In genomic region chr22:37566329-37566837, GRCh38 we compare ENCODE assay signal across 10 cellular contexts. TPM values are rescaled to one million over a fixed set of nuclear protein-coding genes. Genes with fewer than 3 reads are reported as not detected.
DNase-seq lines count a peak whose midpoint lies in the region; ATAC-seq and TF ChIP-seq lines count a peak whose summit lies in the region.
"Had no signal": no experiment of that assay in that cellular context is flagged by ENCODE, and none has a peak within 500 bp of the region (broad histone marks: within the 10 kb centered on the region; RNA-seq: fewer than 3 reads in every experiment).

No MANE protein-coding gene starts in this region.

- H3K27ac ChIP-seq in breast epithelium = peak overlapping the region; percentile 80 to 99
- H3K27ac ChIP-seq in angular gyrus (ENCODE audit: low read depth, low read length) = peak overlapping the region; percentile 93
- peak overlapping the region; percentile 71 to 99 for H3K27ac ChIP-seq in uterus
- H3K27ac ChIP-seq in A673 (ENCODE audit: low read depth, low read length, poor library complexity, severe bottlenecking) = no peak overlapping the region

- no peaks in the 10 kb centered on the region for H3K27me3 Mint-ChIP-seq in MCF 10A (ENCODE audit: insufficient read depth, unreplicated experiment)

- CTCF ChIA-PET in MCF 10A (lab: Yijun Ruan, JAX) = interaction anchor here (0.6 to 15.3 kb wide), 17 partner anchors 9 to 307 kb away, joined by 3 to 667 read pairs (median 10); no protein-coding TSS in a partner anchor
- CTCF ChIA-PET in A673 (lab: Charles Lee) = interaction anchor here (1.1 to 2.0 kb wide), 3 partner anchors 26 to 94 kb away, joined by 6 to 11 read pairs (median 9); partner anchors contain the start of gene GGA1

- DNase-seq in breast epithelium (ENCODE audit: low spot score in 2 of 2) (no peak), MCF 10A (ENCODE audit: unreplicated experiment) (no peak), uterus (no peak), A673 (ENCODE audit: low spot score) (no peak), left lobe of liver (ENCODE audit: low spot score) (no peak), NCI-H774 (lab: John Stamatoyannopoulos, UW) (no peak)

- no peak for ATAC-seq in left lobe of liver

- POLR2A ChIA-PET in MCF 10A (lab: Yijun Ruan, JAX) (interaction anchor here (1.7 to 8.6 kb wide), 3 partner anchors 23 to 41 kb away, joined by 8 to 194 read pairs (median 19); no protein-coding TSS in a partner anchor), A673 (lab: Charles Lee; ENCODE audit: low non-redundant PET) (no interaction called here)

- peak overlapping the region; percentile 32 for H3K9ac ChIP-seq in mucosa of stomach (ENCODE audit: low read length)

- intact Hi-C loops in breast epithelium (cut with DNase I; ENCODE audit: low total_unique reads) = no loop called here
- intact Hi-C loops in MCF 10A (cut with micrococcal nuclease) = loop anchor here (10.0 kb wide), 1 partner anchor 92 kb away; no protein-coding TSS in a partner anchor
- intact Hi-C loops in uterus (cut with DNase I; ENCODE audit: low total_unique reads) = loop anchor here (2.0 kb wide), 1 partner anchor 28 kb away; no protein-coding TSS in a partner anchor
- intact Hi-C loops in A673 (cut with micrococcal nuclease; ENCODE audit: unreplicated experiment) = loop anchor here (10.0 kb wide), 1 partner anchor 252 kb away; no protein-coding TSS in a partner anchor

- H3K9me3 Mint-ChIP-seq in MCF 10A (ENCODE audit: unreplicated experiment) = no peaks in the 10 kb centered on the region

- no peak overlapping the region for H3K27ac Mint-ChIP-seq in MCF 10A (ENCODE audit: low read depth, unreplicated experiment)

- peaks cover 28% of the 10 kb centered on the region for H3K36me3 Mint-ChIP-seq in MCF 10A (ENCODE audit: insufficient read depth, unreplicated experiment)

- H3K4me1 Mint-ChIP-seq in MCF 10A (ENCODE audit: insufficient read depth, unreplicated experiment) = peaks cover 37% of the 10 kb centered on the region

- no peak overlapping the region for H3K4me3 Mint-ChIP-seq in MCF 10A (ENCODE audit: unreplicated experiment)

- H3K4me3 ChIP-seq in breast epithelium (peak overlapping the region in 1 of 3 donors; percentile 17), mucosa of stomach (ENCODE audit: low read length) (no peak overlapping the region), uterus (no peak overlapping the region), A673 (ENCODE audit: low read depth, low read length, poor library complexity, severe bottlenecking) (no peak overlapping the region)

- TF ChIP-seq POLR2A in breast epithelium (IDR thresholded peaks at IDR 0.05) (no peak), uterus (IDR thresholded peaks at IDR 0.05) (no peak)

- H3K4me1 ChIP-seq in breast epithelium = peaks cover 7 to 36% of the 10 kb centered on the region in 2 donors
- peaks cover 96% of the 10 kb centered on the region for H3K4me1 ChIP-seq in mucosa of stomach (ENCODE audit: control insufficient read depth, insufficient read depth, low read length)
- H3K4me1 ChIP-seq in uterus = peaks cover 31 to 40% of the 10 kb centered on the region in 2 donors
- peaks cover 2% of the 10 kb centered on the region for H3K4me1 ChIP-seq in A673 (ENCODE audit: insufficient read depth, low read length, poor library complexity, severe bottlenecking)

- BruUV-seq in MCF 10A (replicated peaks; lab: Mats Ljungman, UMichigan) (no TSS peak), A673 (replicated peaks; lab: Mats Ljungman, UMichigan) (no TSS peak)

- H3K36me3 ChIP-seq in breast epithelium = no peaks in the 10 kb centered on the region
- peaks cover 24% of the 10 kb centered on the region for H3K36me3 ChIP-seq in mucosa of stomach (ENCODE audit: control insufficient read depth, insufficient read depth, low read length)
- no peaks in the 10 kb centered on the region for H3K36me3 ChIP-seq in uterus
- no peaks in the 10 kb centered on the region for H3K36me3 ChIP-seq in A673 (ENCODE audit: insufficient read depth, low read length, poor library complexity, severe bottlenecking)

- no peaks in the 10 kb centered on the region for H3K9me3 ChIP-seq in breast epithelium
- no peaks in the 10 kb centered on the region for H3K9me3 ChIP-seq in mucosa of stomach (ENCODE audit: control insufficient read depth, low read length)
- H3K9me3 ChIP-seq in uterus = no peaks in the 10 kb centered on the region
- no peaks in the 10 kb centered on the region for H3K9me3 ChIP-seq in A673 (ENCODE audit: low read depth, low read length, poor library complexity, severe bottlenecking)

- TF ChIP-seq CTCF in breast epithelium (IDR thresholded peaks at IDR 0.05) = no peak
- no peak for TF ChIP-seq CTCF in MCF 10A (IDR thresholded peaks at IDR 0.05; ENCODE audit: unreplicated experiment)
- no peak for TF ChIP-seq CTCF in uterus (IDR thresholded peaks at IDR 0.05)
- no peak for TF ChIP-seq CTCF in A673 (conservative IDR thresholded peaks at IDR 0.05; ENCODE audit: low read depth, low read length)

- H3K27me3 ChIP-seq in breast epithelium (no peaks in the 10 kb centered on the region), mucosa of stomach (ENCODE audit: control insufficient read depth, insufficient read depth, low read length) (no peaks in the 10 kb centered on the region), uterus (no peaks in the 10 kb centered on the region), A673 (replicated peaks; ENCODE audit: insufficient read depth, low read depth, low read length, poor library complexity) (peaks cover 3% of the 10 kb centered on the region)

RNA-seq across cellular contexts. Expression of gene CDC42EP1, which starts 6.1 kb away (rescaled TPM):
- 10 to 100 TPM; 13.8 to 43.0 (median 29.8) TPM for total RNA-seq in breast epithelium
- total RNA-seq in MCF 10A (2022) = 86.0 and 148 TPM in 2 replicates
- 100 to 1,000 TPM in 1 of 4 donors, 10 to 100 TPM in 3; 10.6 to 101 (median 16.5) TPM for total RNA-seq in uterus
- 1.1 and 1.6 TPM in 2 replicates for total RNA-seq in A673 (2021)
- 38.9 TPM for total RNA-seq in left lobe of liver

RNA-seq across cellular contexts. Expression of gene LGALS2, which starts 13.5 kb away (rescaled TPM):
- total RNA-seq in breast epithelium (under 1 TPM in 2 of 3 donors, not detected in 1; 0.80 to 0.88 TPM), MCF 10A (2022) (not detected in 2 replicates), uterus (not detected), A673 (2021) (not detected in 2 replicates), left lobe of liver (0.65 TPM)
- total RNA-seq: osteocyte had no signal

RNA-seq across cellular contexts. Expression of gene GGA1, which starts 42.3 kb away (rescaled TPM):
- total RNA-seq in breast epithelium = 10 to 100 TPM; 36.6 to 63.9 (median 54.7) TPM
- total RNA-seq in MCF 10A (2022) = 52.7 and 59.1 TPM in 2 replicates
- total RNA-seq in uterus = 10 to 100 TPM; 16.7 to 78.0 (median 35.3) TPM
- 74.6 and 79.4 TPM in 2 replicates for total RNA-seq in A673 (2021)
- 27.3 TPM for total RNA-seq in left lobe of liver

RNA-seq across cellular contexts. Expression of gene CARD10, which starts 47.2 kb away (rescaled TPM):
- total RNA-seq in breast epithelium = 10 to 100 TPM in 2 of 3 donors, 1 to 10 TPM in 1; 2.9 to 12.1 (median 10.2) TPM
- total RNA-seq in MCF 10A (2022) = 20.6 and 22.7 TPM in 2 replicates
- 10 to 100 TPM in 2 of 4 donors, 1 to 10 TPM in 2; 4.6 to 23.4 (median 10.2) TPM for total RNA-seq in uterus
- total RNA-seq in A673 (2021) = 0.26 and 1.0 TPM in 2 replicates
- 22.4 TPM for total RNA-seq in left lobe of liver
- total RNA-seq: T-helper 1 cell treated with Interleukin-12 subunit alpha and Interleukin-12 subunit beta and Interleukin-4 antibody, amounts not matched to agents 30 ng/mL and 1 ng/mL, for 36 hours had no signal
